Comparison of ENCODE assay signal across 8 cellular contexts in genomic region chr20:10434467-10434831, GRCh38. TPM values are rescaled to one million over a fixed set of nuclear protein-coding genes. Genes with fewer than 3 reads are reported as not detected.
DNase-seq lines count a peak whose midpoint lies in the region; ATAC-seq and TF ChIP-seq lines count a peak whose summit lies in the region.

No MANE protein-coding gene starts in this region.

- H3K4me2 ChIP-seq in MM.1S (ENCODE audit: low read depth, low read length) (peak overlapping the region; percentile 81), neuronal stem cell (ENCODE audit: insufficient read depth, low read length, poor library complexity, severe bottlenecking) (peak overlapping the region; percentile 63)

- H3K9ac ChIP-seq in ES-I3 (ENCODE audit: low read depth, low read length) (peak overlapping the region; percentile 94), MM.1S (ENCODE audit: low read length) (peak overlapping the region; percentile 86), neuronal stem cell (ENCODE audit: low read depth, low read length, poor library complexity) (no peak overlapping the region), subcutaneous abdominal adipose tissue (ENCODE audit: low read length in 5 of 5) (peak overlapping the region; percentile 77 to 96 (median 94))

- no peak overlapping the region for H2BK120ac ChIP-seq in neuronal stem cell (ENCODE audit: low read depth, low read length)

- peak; percentile 92 to 93 for TF ChIP-seq POLR2A in gastroesophageal sphincter (IDR thresholded peaks at IDR 0.05)

- peaks cover 49% of the 10 kb centered on the region for H3K4me1 Mint-ChIP-seq in activated naive CD4-positive, alpha-beta T cell treated with anti-CD3 and anti-CD28 coated beads for 36 hours (ENCODE audit: low read depth)

- WGBS in gastroesophageal sphincter (ENCODE audit: low coverage in 1 of 2), 2 donors, result 0 to 1% methylated on average over 12 to 17 of the region's 17 CpGs
- WGBS in neuronal stem cell (ENCODE audit: extremely low coverage in 2 of 2, insufficient read length in 2 of 2, insufficient replicate concordance in 1 of 2), 2 donors, result no CpG with 5 or more reads among the region's 17 CpGs

- H3K9me3 Mint-ChIP-seq in activated naive CD4-positive, alpha-beta T cell treated with anti-CD3 and anti-CD28 coated beads for 36 hours, result no peaks in the 10 kb centered on the region

- H3K27ac ChIP-seq in MM.1S (ENCODE audit: low read length) (peak overlapping the region; percentile 81; the same call in 1 of the 2 replicates), gastroesophageal sphincter (peak overlapping the region; percentile 47 to 93 (median 88)), neuronal stem cell (replicated peaks; ENCODE audit: low read length) (peak overlapping the region; percentile 74), subcutaneous abdominal adipose tissue (ENCODE audit: low read depth, low read length) (peak overlapping the region; percentile 93)

- H3K4me1 ChIP-seq in ES-I3 (ENCODE audit: insufficient read depth, low read length) (peaks cover 22% of the 10 kb centered on the region), HAP-1 (peaks cover 30% of the 10 kb centered on the region), MM.1S (ENCODE audit: low read length) (no peaks in the 10 kb centered on the region), gastroesophageal sphincter (peaks cover 0 to 48% (median 15%) of the 10 kb centered on the region in 3 donors), neuronal stem cell (ENCODE audit: control insufficient read depth in 2 of 2, insufficient read depth in 1 of 2, low read depth in 1 of 2, low read length in 2 of 2) (peaks cover 0 to 8% of the 10 kb centered on the region in 2 donors), subcutaneous abdominal adipose tissue (ENCODE audit: control insufficient read depth in 5 of 5, insufficient read depth in 5 of 5, low read length in 5 of 5) (peaks cover 0 to 32% (median 27%) of the 10 kb centered on the region in 5 donors)

- H3K14ac ChIP-seq in neuronal stem cell (ENCODE audit: low read length), result no peak overlapping the region

- in situ Hi-C loops in HAP-1 (cut with MboI; ENCODE audit: low sequenced_read_pairs), result no loop called here

- H3K4me3 ChIP-seq in HAP-1, result peak overlapping the region; percentile 63
- peak overlapping the region; percentile 87 for H3K4me3 ChIP-seq in MM.1S (ENCODE audit: low read length)
- H3K4me3 ChIP-seq in gastroesophageal sphincter, result peak overlapping the region; percentile 59 to 84
- peak overlapping the region; percentile 71 to 94 for H3K4me3 ChIP-seq in neuronal stem cell (ENCODE audit: low read length in 2 of 2)
- H3K4me3 ChIP-seq in subcutaneous abdominal adipose tissue (ENCODE audit: low read depth in 1 of 5, low read length in 5 of 5), result peak overlapping the region; percentile 88 to 96 (median 94)

- no peaks in the 10 kb centered on the region for H3K9me3 ChIP-seq in ES-I3 (ENCODE audit: control insufficient read depth, insufficient read depth, low read length)
- no peaks in the 10 kb centered on the region for H3K9me3 ChIP-seq in HAP-1
- H3K9me3 ChIP-seq in MM.1S (replicated peaks; ENCODE audit: insufficient read depth, low read length), result no peaks in the 10 kb centered on the region
- H3K9me3 ChIP-seq in gastroesophageal sphincter, result no peaks in the 10 kb centered on the region
- H3K9me3 ChIP-seq in neuronal stem cell (replicated peaks in 1 of 2; ENCODE audit: control insufficient read depth in 2 of 2, insufficient read depth in 1 of 2, low read depth in 1 of 2, low read length in 2 of 2), result no peaks in the 10 kb centered on the region
- no peaks in the 10 kb centered on the region for H3K9me3 ChIP-seq in subcutaneous abdominal adipose tissue (ENCODE audit: control insufficient read depth in 5 of 5, low read length in 5 of 5)

- H2AFZ ChIP-seq in MM.1S (ENCODE audit: low read length) (peak overlapping the region; percentile 88), neuronal stem cell (ENCODE audit: low read length) (peak overlapping the region; percentile 99)

- no peak overlapping the region for H2AK5ac ChIP-seq in neuronal stem cell (ENCODE audit: low read depth, low read length)

- H3K4me3 Mint-ChIP-seq in activated naive CD4-positive, alpha-beta T cell treated with anti-CD3 and anti-CD28 coated beads for 36 hours, result peak overlapping the region; percentile 95

- no peak for TF ChIP-seq EP300 in gastroesophageal sphincter (IDR thresholded peaks at IDR 0.05)

- no peak for TF ChIP-seq CTCF in MM.1S (IDR thresholded peaks at IDR 0.05; ENCODE audit: low read length)
- no peak for TF ChIP-seq CTCF in gastroesophageal sphincter (IDR thresholded peaks at IDR 0.05)

- intact Hi-C loops in activated naive CD4-positive, alpha-beta T cell treated with anti-CD3 and anti-CD28 coated beads for 36 hours (cut with micrococcal nuclease), result loop anchor here (1.0 to 2.0 kb wide), 7 partner anchors 18 to 240 kb away; partner anchors contain the start of gene SNAP25

- no peaks in the 10 kb centered on the region for H4K20me1 ChIP-seq in MM.1S (ENCODE audit: insufficient read depth, low read length)

- DNase-seq in HAP-1 (ENCODE audit: low spot score in 2 of 2) (peak; percentile 92 to 97), MM.1S (peak; percentile 95), SIG-M5 treated with dmso at 0.1 percent for 504 hours (lab: John Stamatoyannopoulos, UW; ENCODE audit: unreplicated experiment) (peak; percentile 98), neuronal stem cell (ENCODE audit: low spot score) (peak; percentile 98)
- peak; percentile 90 for DNase-seq in activated naive CD4-positive, alpha-beta T cell treated with anti-CD3 and anti-CD28 coated beads for 36 hours

- no peaks in the 10 kb centered on the region for H3K9me2 ChIP-seq in MM.1S (replicated peaks; ENCODE audit: insufficient read depth, low read length)

- no peaks in the 10 kb centered on the region for H3K27me3 ChIP-seq in HAP-1 (ENCODE audit: low read depth)
- no peaks in the 10 kb centered on the region for H3K27me3 ChIP-seq in MM.1S (replicated peaks; ENCODE audit: insufficient read depth, low read length)
- no peaks in the 10 kb centered on the region for H3K27me3 ChIP-seq in gastroesophageal sphincter
- no peaks in the 10 kb centered on the region for H3K27me3 ChIP-seq in neuronal stem cell (ENCODE audit: control insufficient read depth in 3 of 3, insufficient read depth in 3 of 3, low read depth in 1 of 3, low read length in 3 of 3)
- no peaks in the 10 kb centered on the region for H3K27me3 ChIP-seq in subcutaneous abdominal adipose tissue (ENCODE audit: control insufficient read depth in 5 of 5, insufficient read depth in 4 of 5, low read length in 5 of 5)

- H3K18ac ChIP-seq in neuronal stem cell (ENCODE audit: low read length), result no peak overlapping the region

- no peak overlapping the region for H4K91ac ChIP-seq in neuronal stem cell (ENCODE audit: low read depth, low read length, poor library complexity)

- H2BK15ac ChIP-seq in neuronal stem cell (ENCODE audit: low read length), result no peak overlapping the region

- H3K4ac ChIP-seq in neuronal stem cell (ENCODE audit: low read length), result no peak overlapping the region

- H3K36me3 Mint-ChIP-seq in activated naive CD4-positive, alpha-beta T cell treated with anti-CD3 and anti-CD28 coated beads for 36 hours (ENCODE audit: low read depth), result peaks cover 9% of the 10 kb centered on the region

- H3K36me3 ChIP-seq in ES-I3 (ENCODE audit: insufficient read depth, low read length) (no peaks in the 10 kb centered on the region), HAP-1 (replicated peaks) (no peaks in the 10 kb centered on the region), MM.1S (replicated peaks; ENCODE audit: insufficient read depth, low read length) (no peaks in the 10 kb centered on the region), gastroesophageal sphincter (no peaks in the 10 kb centered on the region), neuronal stem cell (replicated peaks in 1 of 2; ENCODE audit: control insufficient read depth in 2 of 2, insufficient read depth in 2 of 2, low read length in 2 of 2) (peaks cover 0 to 5% of the 10 kb centered on the region in 2 donors), subcutaneous abdominal adipose tissue (ENCODE audit: control insufficient read depth in 5 of 5, insufficient read depth in 5 of 5, low read length in 5 of 5) (no peaks in the 10 kb centered on the region)

- no peak overlapping the region for H4K8ac ChIP-seq in neuronal stem cell (ENCODE audit: low read depth, low read length)

- H3K79me2 ChIP-seq in MM.1S (ENCODE audit: low read length), result peaks cover 50% of the 10 kb centered on the region

- no peaks in the 10 kb centered on the region for H3K27me3 Mint-ChIP-seq in activated naive CD4-positive, alpha-beta T cell treated with anti-CD3 and anti-CD28 coated beads for 36 hours (ENCODE audit: low read depth)

- ATAC-seq in gastroesophageal sphincter, result peak; percentile 93

- no peak overlapping the region for H3K23ac ChIP-seq in neuronal stem cell (ENCODE audit: low read depth, low read length, poor library complexity)

- H2BK5ac ChIP-seq in neuronal stem cell (ENCODE audit: low read length), result no peak overlapping the region

- no peak overlapping the region for H2BK12ac ChIP-seq in neuronal stem cell (ENCODE audit: low read length)

- peaks cover 9% of the 10 kb centered on the region for H3K79me1 ChIP-seq in neuronal stem cell (ENCODE audit: low read depth, low read length)

- H3F3A ChIP-seq in MM.1S (ENCODE audit: insufficient read depth, low read length), result peaks cover 12% of the 10 kb centered on the region; the same call in 1 of the 2 replicates

- H3K27ac Mint-ChIP-seq in activated naive CD4-positive, alpha-beta T cell treated with anti-CD3 and anti-CD28 coated beads for 36 hours, result peak overlapping the region; percentile 96

- CTCF ChIA-PET in activated naive CD4-positive, alpha-beta T cell treated with anti-CD3 and anti-CD28 coated beads for 36 hours (lab: Charles Lee), result interaction anchor here (1.0 to 1.3 kb wide), 2 partner anchors 9 to 102 kb away, joined by 3 read pairs; no protein-coding TSS in a partner anchor

RNA-seq across cellular contexts. Expression of gene MKKS, which starts 0.4 kb away (rescaled TPM):
- total RNA-seq in activated naive CD4-positive, alpha-beta T cell treated with anti-CD3 and anti-CD28 coated beads for 36 hours, result 1 to 10 TPM; 3.8 to 4.2 TPM
- total RNA-seq in gastroesophageal sphincter, result 10 to 100 TPM; 15.9 to 22.4 (median 17.7) TPM
- polyA plus RNA-seq in neuronal stem cell (2013, experiment 1 of 2), result 31.2 TPM
- 31.1 TPM for polyA plus RNA-seq in neuronal stem cell (2013, experiment 2 of 2)

RNA-seq across cellular contexts. Expression of gene SLX4IP, which starts 0.7 kb away (rescaled TPM):
- total RNA-seq in activated naive CD4-positive, alpha-beta T cell treated with anti-CD3 and anti-CD28 coated beads for 36 hours, result 1 to 10 TPM; 4.9 to 5.2 TPM
- total RNA-seq in gastroesophageal sphincter, result 1 to 10 TPM; 1.3 to 3.0 (median 1.9) TPM
- 3.3 TPM for polyA plus RNA-seq in neuronal stem cell (2013, experiment 1 of 2)
- 3.3 TPM for polyA plus RNA-seq in neuronal stem cell (2013, experiment 2 of 2)

Comparison
In these comparisons a context has a peak if more than half of its experiments do, and no peak if none do; other contexts are left out.
1. Peak in every context shown above with its lines: DNase-seq, ATAC-seq, H3K4me3 ChIP-seq and H3K27ac ChIP-seq.